ENCODE assay signal across 1 cellular context in genomic region chr2:101006065-101006715, GRCh38.
TF ChIP-seq lines count a peak whose summit lies in the region.

No MANE protein-coding gene starts in this region.

TF ChIP-seq in WTC11, 78 proteins besides CTCF, POLR2A, EP300 and RAD21 (continued from another document):
- TF ChIP-seq, protein P1, sequence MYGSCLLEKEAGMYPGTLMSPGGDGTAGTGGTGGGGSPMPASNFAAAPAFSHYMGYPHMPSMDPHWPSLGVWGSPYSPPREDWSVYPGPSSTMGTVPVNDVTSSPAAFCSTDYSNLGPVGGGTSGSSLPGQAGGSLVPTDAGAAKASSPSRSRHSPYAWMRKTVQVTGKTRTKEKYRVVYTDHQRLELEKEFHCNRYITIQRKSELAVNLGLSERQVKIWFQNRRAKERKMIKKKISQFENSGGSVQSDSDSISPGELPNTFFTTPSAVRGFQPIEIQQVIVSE (CRISPR knock-in tag; IDR thresholded peaks at IDR 0.05; ENCODE audit: borderline replicate concordance) = no peak
- TF ChIP-seq ZNF317 (CRISPR knock-in tag; IDR thresholded peaks at IDR 0.05; ENCODE audit: borderline replicate concordance, low read depth) (no peak), FOXK1 (CRISPR knock-in tag; IDR thresholded peaks at IDR 0.05) (no peak), ZBTB21 (CRISPR knock-in tag; IDR thresholded peaks at IDR 0.05; ENCODE audit: borderline replicate concordance) (no peak), NFATC4 (CRISPR knock-in tag; IDR thresholded peaks at IDR 0.05) (no peak), OVOL2 (CRISPR knock-in tag; IDR thresholded peaks at IDR 0.05; ENCODE audit: borderline replicate concordance) (no peak), FOXJ3 (CRISPR knock-in tag; IDR thresholded peaks at IDR 0.05; ENCODE audit: borderline replicate concordance) (no peak), ELF4 (CRISPR knock-in tag; IDR thresholded peaks at IDR 0.05; ENCODE audit: low read depth) (no peak), ESRRA (CRISPR knock-in tag; IDR thresholded peaks at IDR 0.05; ENCODE audit: borderline replicate concordance) (no peak), ZNF423 (CRISPR knock-in tag; IDR thresholded peaks at IDR 0.05) (no peak), FOXP1 (CRISPR knock-in tag; IDR thresholded peaks at IDR 0.05; ENCODE audit: borderline replicate concordance) (no peak), ZNF416 (CRISPR knock-in tag; IDR thresholded peaks at IDR 0.05) (no peak), NFE2L1 (CRISPR knock-in tag; IDR thresholded peaks at IDR 0.05) (no peak)
- TF ChIP-seq, protein P2, sequence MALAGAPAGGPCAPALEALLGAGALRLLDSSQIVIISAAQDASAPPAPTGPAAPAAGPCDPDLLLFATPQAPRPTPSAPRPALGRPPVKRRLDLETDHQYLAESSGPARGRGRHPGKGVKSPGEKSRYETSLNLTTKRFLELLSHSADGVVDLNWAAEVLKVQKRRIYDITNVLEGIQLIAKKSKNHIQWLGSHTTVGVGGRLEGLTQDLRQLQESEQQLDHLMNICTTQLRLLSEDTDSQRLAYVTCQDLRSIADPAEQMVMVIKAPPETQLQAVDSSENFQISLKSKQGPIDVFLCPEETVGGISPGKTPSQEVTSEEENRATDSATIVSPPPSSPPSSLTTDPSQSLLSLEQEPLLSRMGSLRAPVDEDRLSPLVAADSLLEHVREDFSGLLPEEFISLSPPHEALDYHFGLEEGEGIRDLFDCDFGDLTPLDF (CRISPR knock-in tag; IDR thresholded peaks at IDR 0.05) = no peak
